In genomic region chr18:48672671-48673340, GRCh38 we compare ENCODE assay signal across 20 cellular contexts.
DNase-seq lines count a peak whose midpoint lies in the region; ATAC-seq and TF ChIP-seq lines count a peak whose summit lies in the region.
"Had no signal": no experiment of that assay in that cellular context is flagged by ENCODE, and none has a peak within 500 bp of the region (broad histone marks: within the 10 kb centered on the region; RNA-seq: fewer than 3 reads in every experiment).

No MANE protein-coding gene starts in this region.

- H3K27ac ChIP-seq in RWPE1: 0 out of 2 replicates have a peak overlapping the region, but pooled peaks have one; percentile 9
- H3K27ac ChIP-seq: skin epidermis had no signal

- TF ChIP-seq CTCF in HFFc6 (IDR thresholded peaks at IDR 0.05) (no peak), RWPE1 (conservative IDR thresholded peaks at IDR 0.05; ENCODE audit: low read depth) (no peak), osteocyte (IDR thresholded peaks at IDR 0.05) (no peak)

- DNase-seq in COLO668 (lab: John Stamatoyannopoulos, UW; ENCODE audit: unreplicated experiment) (peak; percentile 36), HFFc6 (no peak), RWPE1 (ENCODE audit: low spot score) (no peak), osteocyte (ENCODE audit: extremely low spot score, unreplicated experiment) (no peak)
- DNase-seq in NK-92 treated with Interleukin-12 subunit alpha and Interleukin-12 subunit beta, amount 100 ng/mL, for 24 hours (lab: John Stamatoyannopoulos, UW): no peak
- DNase-seq: activated CD4-positive, CD25-positive, alpha-beta regulatory T cell; activated CD8-positive, alpha-beta T cell treated with anti-CD3 and anti-CD28 coated beads, Interleukin-2, amount 10 ng/mL, durations not matched to agents 7 days and 5 days; activated T-cell treated with anti-CD3 and anti-CD28 coated beads, Interleukin-2, amount 50 U/mL, for 72 hours; Caco-2; left cardiac atrium; mesendoderm; nephron progenitor cell; stimulated activated CD4-positive, alpha-beta T cell treated with anti-CD3 and anti-CD28 coated beads, Interleukin-2, amount 100 ng/mL, for 48 hours; trophoblast cell had no signal

- CTCF ChIA-PET in RWPE1 (lab: Yijun Ruan, JAX): no interaction called here

- POLR2A ChIA-PET in RWPE1 (lab: Yijun Ruan, JAX; ENCODE audit: low non-redundant PET): no interaction called here

- no peaks in the 10 kb centered on the region; the same call in 1 of the 2 replicates for H3K9me3 Mint-ChIP-seq in HFFc6
- H3K9me3 Mint-ChIP-seq in osteocyte (ENCODE audit: unreplicated experiment): peaks cover 7% of the 10 kb centered on the region

- H3K4me1 Mint-ChIP-seq in HFFc6 (ENCODE audit: low read depth) (peaks cover 38% of the 10 kb centered on the region), osteocyte (ENCODE audit: unreplicated experiment) (peaks cover 8% of the 10 kb centered on the region)

- peaks cover 12% of the 10 kb centered on the region for H3K36me3 Mint-ChIP-seq in HFFc6 (ENCODE audit: low read depth)
- H3K36me3 Mint-ChIP-seq in osteocyte (ENCODE audit: unreplicated experiment): peaks cover 29% of the 10 kb centered on the region

- peaks cover 8% of the 10 kb centered on the region for H3K27me3 Mint-ChIP-seq in HFFc6 (ENCODE audit: insufficient read depth)
- no peaks in the 10 kb centered on the region for H3K27me3 Mint-ChIP-seq in osteocyte (ENCODE audit: unreplicated experiment)
- H3K27me3 Mint-ChIP-seq: activated naive CD8-positive, alpha-beta T cell; stimulated activated naive CD8-positive, alpha-beta T cell treated with anti-CD3 and anti-CD28 coated beads, Interleukin-15, Interleukin-2, amounts not matched to agents 100 ng/mL and 50 ng/mL, for 24 hours had no signal

- peak overlapping the region; percentile 45 for H3K27ac Mint-ChIP-seq in HFFc6
- H3K27ac Mint-ChIP-seq in osteocyte (ENCODE audit: unreplicated experiment): peak overlapping the region; percentile 43
- H3K27ac Mint-ChIP-seq: activated CD8-positive, alpha-beta T cell treated with anti-CD3 and anti-CD28 coated beads, Interleukin-2, amount 10 ng/mL, durations not matched to agents 7 days and 5 days; activated naive CD8-positive, alpha-beta T cell; activated T-cell treated with anti-CD3 and anti-CD28 coated beads, Interleukin-2, amount 50 U/mL, for 72 hours; nephron progenitor cell; stimulated activated naive CD8-positive, alpha-beta T cell treated with anti-CD3 and anti-CD28 coated beads, Interleukin-15, Interleukin-2, amounts not matched to agents 100 ng/mL and 50 ng/mL, for 24 hours had no signal

- H3K4me3 Mint-ChIP-seq in HFFc6 (no peak overlapping the region), osteocyte (ENCODE audit: unreplicated experiment) (no peak overlapping the region)
- H3K4me3 Mint-ChIP-seq: activated CD8-positive, alpha-beta T cell treated with anti-CD3 and anti-CD28 coated beads, Interleukin-2, amount 10 ng/mL, durations not matched to agents 7 days and 5 days; activated naive CD8-positive, alpha-beta T cell; activated T-cell treated with anti-CD3 and anti-CD28 coated beads, Interleukin-2, amount 50 U/mL, for 72 hours; nephron progenitor cell; stimulated activated naive CD8-positive, alpha-beta T cell treated with anti-CD3 and anti-CD28 coated beads, Interleukin-15, Interleukin-2, amounts not matched to agents 100 ng/mL and 50 ng/mL, for 24 hours had no signal

- no peak for ATAC-seq in GM21423 (IDR thresholded peaks at IDR 0.05; ENCODE audit: unreplicated experiment)
- no peak for ATAC-seq in GM18519 (IDR thresholded peaks at IDR 0.05; ENCODE audit: low FRiP score, unreplicated experiment)
- ATAC-seq: activated CD8-positive, alpha-beta T cell treated with anti-CD3 and anti-CD28 coated beads, Interleukin-2, amount 10 ng/mL, durations not matched to agents 7 days and 5 days; activated T-cell treated with anti-CD3 and anti-CD28 coated beads, Interleukin-2, amount 50 U/mL, for 72 hours; left cardiac atrium; SK-N-SH treated with all-trans-retinoic acid at 6 μM for 48 hours had no signal
